In genomic region chr9:136840877-136841645, GRCh38 we compare ENCODE assay signal across 8 cellular contexts. TPM values are rescaled to one million over a fixed set of nuclear protein-coding genes. Genes with fewer than 3 reads are reported as not detected.
DNase-seq lines count a peak whose midpoint lies in the region; ATAC-seq and TF ChIP-seq lines count a peak whose summit lies in the region.

No MANE protein-coding gene starts in this region.

- in situ Hi-C loops in KBM-7 (cut with MboI; ENCODE audit: low pct_unique_long_range_greater_than_20kb, low sequenced_read_pairs) (no loop called here), gastrocnemius medialis (cut with MboI; ENCODE audit: low sequenced_read_pairs in 4 of 4) (no loop called here)

- DNase-seq in AG08395 (ENCODE audit: low spot score) (peak; percentile 40), KBM-7 (peak; percentile 43), RPMI7951 (ENCODE audit: low read depth) (peak; percentile 61), foreskin fibroblast (peak; percentile 66 to 81), gastrocnemius medialis (peak; percentile 40 to 88), activated T-cell treated with anti-CD3 and anti-CD28 coated beads for 4 hours (no peak)
- DNase-seq in activated T-cell treated with anti-CD3 and anti-CD28 coated beads, Interleukin-2, amount 50 U/mL, for 24 hours: no peak

- peaks cover 15% of the 10 kb centered on the region for H3K27me3 Mint-ChIP-seq in activated T-cell treated with anti-CD3 and anti-CD28 coated beads, Interleukin-2, amount 50 U/mL, for 24 hours

- peaks cover 17 to 40% of the 10 kb centered on the region in 2 donors for H3K4me1 ChIP-seq in gastrocnemius medialis

- no peaks in the 10 kb centered on the region for H3K9me3 ChIP-seq in gastrocnemius medialis

- intact Hi-C loops in gastrocnemius medialis (cut with DNase I; ENCODE audit: low total_unique reads): no loop called here

- TF ChIP-seq CTCF in foreskin fibroblast (IDR thresholded peaks at IDR 0.05; ENCODE audit: low read depth, low read length) (no peak), gastrocnemius medialis (IDR thresholded peaks at IDR 0.05 in 4 of 5, conservative IDR thresholded peaks at IDR 0.05 in 1 of 5) (no peak)

- peaks cover 28% of the 10 kb centered on the region for H3K36me3 Mint-ChIP-seq in activated T-cell treated with anti-CD3 and anti-CD28 coated beads, Interleukin-2, amount 50 U/mL, for 24 hours (ENCODE audit: low read depth)

- peaks cover 5 to 14% (median 12%) of the 10 kb centered on the region in 3 donors for H3K27me3 ChIP-seq in gastrocnemius medialis

- no peak for TF ChIP-seq POLR2A in gastrocnemius medialis (IDR thresholded peaks at IDR 0.05)

- H3K36me3 ChIP-seq in gastrocnemius medialis: peaks cover 0 to 20% of the 10 kb centered on the region in 2 donors

- peaks cover 14% of the 10 kb centered on the region for H3K4me1 Mint-ChIP-seq in activated T-cell treated with anti-CD3 and anti-CD28 coated beads, Interleukin-2, amount 50 U/mL, for 24 hours (ENCODE audit: low read depth)

- H3K9me3 Mint-ChIP-seq in activated T-cell treated with anti-CD3 and anti-CD28 coated beads, Interleukin-2, amount 50 U/mL, for 24 hours: no peaks in the 10 kb centered on the region

- H3K27ac ChIP-seq in gastrocnemius medialis: peak overlapping the region; percentile 19 to 73 (median 46)

- no peak overlapping the region for H3K4me3 ChIP-seq in foreskin fibroblast (ENCODE audit: low read depth in 1 of 2, low read length in 2 of 2)
- no peak overlapping the region for H3K4me3 ChIP-seq in gastrocnemius medialis

- H3K27ac Mint-ChIP-seq in activated T-cell treated with anti-CD3 and anti-CD28 coated beads, Interleukin-2, amount 50 U/mL, for 24 hours: no peak overlapping the region

- no peak overlapping the region for H3K4me3 Mint-ChIP-seq in activated T-cell treated with anti-CD3 and anti-CD28 coated beads, Interleukin-2, amount 50 U/mL, for 24 hours

- ATAC-seq in gastrocnemius medialis (peak; percentile 15 to 54), HG02840 (IDR thresholded peaks at IDR 0.05; ENCODE audit: low FRiP score, unreplicated experiment) (no peak)

RNA-seq across cellular contexts. Expression of gene AJM1, which starts 1.2 kb away (rescaled TPM):
- 0.72 and 1.3 TPM in 2 replicates for total RNA-seq in RPMI7951 (2014; rRNA removed; shearing (Covaris generic))
- total RNA-seq in gastrocnemius medialis: 1 to 10 TPM; 1.3 to 2.1 (median 1.6) TPM

RNA-seq across cellular contexts. Expression of gene PHPT1, which starts 8.1 kb away (rescaled TPM):
- 88.7 and 92.2 TPM in 2 replicates for total RNA-seq in RPMI7951 (2014; rRNA removed; shearing (Covaris generic))
- 100 to 1,000 TPM in 3 of 4 donors, 10 to 100 TPM in 1; 98.8 to 204 (median 152) TPM for total RNA-seq in gastrocnemius medialis

RNA-seq across cellular contexts. Expression of gene MAMDC4, which starts 11.1 kb away (rescaled TPM):
- total RNA-seq in RPMI7951 (2014; rRNA removed; shearing (Covaris generic)): 0.36 and 0.39 TPM in 2 replicates
- 1 to 10 TPM in 3 of 4 donors, under 1 TPM in 1; 0.95 to 2.3 (median 1.7) TPM for total RNA-seq in gastrocnemius medialis

RNA-seq across cellular contexts. Expression of gene EDF1, which starts 25.0 kb away (rescaled TPM):
- 304 and 460 TPM in 2 replicates for total RNA-seq in RPMI7951 (2014; rRNA removed; shearing (Covaris generic))
- total RNA-seq in gastrocnemius medialis: 100 to 1,000 TPM; 285 to 440 (median 334) TPM

RNA-seq across cellular contexts. Expression of gene RABL6, which starts 33.3 kb away (rescaled TPM):
- 30.0 and 37.8 TPM in 2 replicates for total RNA-seq in RPMI7951 (2014; rRNA removed; shearing (Covaris generic))
- 100 to 1,000 TPM in 2 of 4 donors, 10 to 100 TPM in 2; 84.9 to 121 (median 105) TPM for total RNA-seq in gastrocnemius medialis

Comparison
In these comparisons a context has a peak if more than half of its experiments do, and no peak if none do; other contexts are left out.
1. DNase-seq: peak in AG08395 (single experiment), KBM-7 (single experiment), RPMI7951 (single experiment), foreskin fibroblast (2 of 2) and gastrocnemius medialis (2 of 2); none in activated T-cell treated with anti-CD3 and anti-CD28 coated beads, Interleukin-2, amount 50 U/mL, for 24 hours (single experiment) and activated T-cell treated with anti-CD3 and anti-CD28 coated beads for 4 hours (single experiment).